19 cellular contexts compared by ENCODE assay signal in the genomic region with DNA sequence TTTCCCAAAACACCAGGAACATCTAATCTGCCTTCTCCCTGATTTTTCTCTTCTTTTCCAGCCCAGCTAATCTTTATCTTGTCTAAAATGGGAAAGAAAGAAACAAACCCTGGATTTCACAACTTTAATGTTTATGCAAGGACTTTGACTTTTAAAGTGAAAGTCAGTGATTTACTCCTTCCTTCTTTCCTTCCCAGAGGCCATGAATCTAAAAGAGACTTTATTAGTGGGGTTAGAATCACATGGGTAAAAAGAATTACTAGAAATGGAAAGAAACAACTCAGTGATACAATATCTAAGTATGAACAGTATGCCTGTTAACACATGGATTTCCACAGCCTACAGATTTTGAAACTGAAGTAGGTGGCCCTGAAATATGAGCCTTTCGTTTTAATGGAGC.
A peak's percentile ranks its signal among the peaks of the same experiment; 100 is the strongest.
DNase-seq lines count a peak whose midpoint lies in the region; FAIRE-seq and TF ChIP-seq lines count a peak whose summit lies in the region.
"Had no signal": no experiment of that assay in that cellular context is flagged by ENCODE, and none has a peak within 500 bp of the region (broad histone marks: within the 10 kb centered on the region; RNA-seq: fewer than 3 reads in every experiment).

No MANE protein-coding gene starts in this region.

- intact Hi-C loops in posterior cingulate gyrus (cut with DNase I): no loop called here

- no peak for FAIRE-seq in GM19239 (lab: Jason Lieb, UNC)
- FAIRE-seq: RCC 7860 had no signal

- TF ChIP-seq CTCF in astrocyte of the spinal cord (IDR thresholded peaks at IDR 0.05; ENCODE audit: low read depth, low read length): no peak

- in situ Hi-C loops in astrocyte of the spinal cord (cut with HindIII; ENCODE audit: low sequenced_read_pairs): no loop called here

- DNase-seq in GM04503 (ENCODE audit: low read depth) (peak; percentile 86), astrocyte of the spinal cord (ENCODE audit: low read depth, low spot score) (peak; percentile 47), left kidney (ENCODE audit: low read depth, low spot score) (peak; percentile 41), stromal cell of bone marrow (ENCODE audit: low read depth) (peak; percentile 69), GM19239 (ENCODE audit: insufficient read length, low spot score) (no peak), islet precursor cell (no peak), posterior cingulate gyrus (no peak), OCI-M2 (lab: John Stamatoyannopoulos, UW; ENCODE audit: unreplicated experiment) (no peak)
- DNase-seq: activated B cell treated with CpG ODN at 0.5 μM for 24 hours; cortex of kidney; DMS79; erythroblast; hypothalamus; left colon; MM.1S; naive thymus-derived CD4-positive, alpha-beta T cell; NCI-H2029; NCI-H526 treated with DMSO at 0.1 percent for 48 hours had no signal

- no peak overlapping the region for H3K4me3 ChIP-seq in astrocyte of the spinal cord (ENCODE audit: low read depth, low read length)

Comparison
In these comparisons a context has a peak if more than half of its experiments do, and no peak if none do; other contexts are left out.
1. DNase-seq: peak in GM04503 (single experiment), astrocyte of the spinal cord (single experiment), left kidney (single experiment) and stromal cell of bone marrow (single experiment); none in GM19239 (single experiment), islet precursor cell (single experiment), posterior cingulate gyrus (0 of 10) and OCI-M2 (single experiment).